26 cellular contexts compared by ENCODE assay signal in genomic region chr12:96226401-96226800, GRCh38. TPM values are rescaled to one million over a fixed set of nuclear protein-coding genes. Genes with fewer than 3 reads are reported as not detected.
DNase-seq lines count a peak whose midpoint lies in the region; ATAC-seq, FAIRE-seq and TF ChIP-seq lines count a peak whose summit lies in the region.
"Had no signal": no experiment of that assay in that cellular context is flagged by ENCODE, and none has a peak within 500 bp of the region (broad histone marks: within the 10 kb centered on the region; RNA-seq: fewer than 3 reads in every experiment).

No MANE protein-coding gene starts in this region.

- H3K4me3 ChIP-seq in trophoblast cell (ENCODE audit: low read depth, low read length), result peak overlapping the region; percentile 57
- H3K4me3 ChIP-seq: ascending aorta; BLaER1 treated with 17β-estradiol and CSF1 and Interleukin-3, amounts not matched to agents 10 nM and 100 nM; SK-N-MC; testis; vagina had no signal

- H3K27me3 ChIP-seq in trophoblast cell (ENCODE audit: insufficient read depth, low read length), result no peaks in the 10 kb centered on the region
- H3K27me3 ChIP-seq: ascending aorta; BLaER1 treated with 17β-estradiol and CSF1 and Interleukin-3, amounts not matched to agents 10 nM and 100 nM; testis; vagina had no signal

- no peaks in the 10 kb centered on the region for H3K27me3 Mint-ChIP-seq in activated naive CD8-positive, alpha-beta T cell
- no peaks in the 10 kb centered on the region for H3K27me3 Mint-ChIP-seq in activated naive CD8-positive, alpha-beta T cell treated with anti-CD3 and anti-CD28 coated beads, Interleukin-2, amount 50 U/mL, for 24 hours
- peaks cover 13% of the 10 kb centered on the region for H3K27me3 Mint-ChIP-seq in endothelial cell (ENCODE audit: unreplicated experiment)
- H3K27me3 Mint-ChIP-seq: central memory CD8-positive, alpha-beta T cell had no signal

- no peak overlapping the region for H2BK120ac ChIP-seq in trophoblast cell (ENCODE audit: insufficient read depth, low read length, poor library complexity)

- no peak overlapping the region for H3K4me2 ChIP-seq in trophoblast cell (ENCODE audit: low read length)
- H3K4me2 ChIP-seq: BLaER1 treated with 17β-estradiol and CSF1 and Interleukin-3, amounts not matched to agents 10 nM and 100 nM had no signal

- H3K4ac ChIP-seq in trophoblast cell (ENCODE audit: low read depth, low read length), result no peak overlapping the region

- H4K91ac ChIP-seq in trophoblast cell (ENCODE audit: low read depth, low read length), result no peak overlapping the region

- WGBS in trophoblast cell (ENCODE audit: extremely low coverage, insufficient coverage, insufficient read length), result no CpG with 5 or more reads among the region's 4 CpGs

- no peaks in the 10 kb centered on the region for H3K9me3 Mint-ChIP-seq in activated naive CD8-positive, alpha-beta T cell (ENCODE audit: low read depth)
- H3K9me3 Mint-ChIP-seq in activated naive CD8-positive, alpha-beta T cell treated with anti-CD3 and anti-CD28 coated beads, Interleukin-2, amount 50 U/mL, for 24 hours, result no peaks in the 10 kb centered on the region
- no peaks in the 10 kb centered on the region for H3K9me3 Mint-ChIP-seq in endothelial cell (ENCODE audit: unreplicated experiment)
- H3K9me3 Mint-ChIP-seq: activated naive CD4-positive, alpha-beta T cell treated with anti-CD3 and anti-CD28 coated beads, Interleukin-2, amount 50 U/mL, for 72 hours; central memory CD8-positive, alpha-beta T cell; WTC11 had no signal

- ATAC-seq in activated naive CD8-positive, alpha-beta T cell treated with anti-CD3 and anti-CD28 coated beads, Interleukin-2, amount 50 U/mL, for 24 hours, result no peak
- ATAC-seq: activated naive CD4-positive, alpha-beta T cell treated with anti-CD3 and anti-CD28 coated beads, Interleukin-2, amount 50 U/mL, for 72 hours; WTC11 had no signal

- H3K14ac ChIP-seq in trophoblast cell (ENCODE audit: low read length), result no peak overlapping the region

- H3K36me3 Mint-ChIP-seq in activated naive CD8-positive, alpha-beta T cell, result peaks cover 16% of the 10 kb centered on the region
- H3K36me3 Mint-ChIP-seq in activated naive CD8-positive, alpha-beta T cell treated with anti-CD3 and anti-CD28 coated beads, Interleukin-2, amount 50 U/mL, for 24 hours (ENCODE audit: low read depth), result peaks cover 39% of the 10 kb centered on the region
- H3K36me3 Mint-ChIP-seq in endothelial cell (ENCODE audit: low read depth, unreplicated experiment), result peaks cover 87% of the 10 kb centered on the region

- H2AFZ ChIP-seq in trophoblast cell (ENCODE audit: insufficient read depth, low read length, poor library complexity), result no peak overlapping the region

- peaks cover 15 to 33% of the 10 kb centered on the region in 2 experiments for H3K36me3 ChIP-seq in trophoblast cell (ENCODE audit: control insufficient read depth in 1 of 2, insufficient read depth in 2 of 2, low read length in 2 of 2)
- H3K36me3 ChIP-seq: ascending aorta had no signal

- no peak overlapping the region for H2BK5ac ChIP-seq in trophoblast cell (ENCODE audit: low read depth, low read length, poor library complexity)

- no peak overlapping the region for H4K12ac ChIP-seq in trophoblast cell (ENCODE audit: low read depth, low read length)

- no peak overlapping the region for H3K27ac ChIP-seq in trophoblast cell (ENCODE audit: low read depth, low read length)
- H3K27ac ChIP-seq: ascending aorta; BLaER1 treated with 17β-estradiol and CSF1 and Interleukin-3, amounts not matched to agents 10 nM and 100 nM; SK-N-MC; testis had no signal

- H2AK5ac ChIP-seq in trophoblast cell (ENCODE audit: low read length), result no peak overlapping the region

- peaks cover 2% of the 10 kb centered on the region for H3K9me3 ChIP-seq in trophoblast cell (ENCODE audit: insufficient read depth, low read depth, low read length)
- H3K9me3 ChIP-seq: ascending aorta; BLaER1 treated with 17β-estradiol and CSF1 and Interleukin-3, amounts not matched to agents 10 nM and 100 nM; testis; vagina had no signal

- no peak for DNase-seq in activated naive CD8-positive, alpha-beta T cell treated with anti-CD3 and anti-CD28 coated beads, Interleukin-2, amount 50 U/mL, for 24 hours
- DNase-seq in HTR-8/SVneo (ENCODE audit: insufficient read length, low spot score), result no peak
- no peak for DNase-seq in endothelial cell (ENCODE audit: low spot score)
- DNase-seq in trophoblast cell, result no peak
- no peak for DNase-seq in NCI-H524 treated with DMSO at 0.1 percent for 48 hours (lab: John Stamatoyannopoulos, UW)
- no peak for DNase-seq in NCI-H2171 (lab: John Stamatoyannopoulos, UW)
- DNase-seq in cerebellum (ENCODE audit: low spot score), result no peak
- DNase-seq: activated CD4-positive, alpha-beta T cell treated with anti-CD3 and anti-CD28 coated beads, Interleukin-2, amount 50 U/mL, for 4 hours; EL; HCEC 1CT; head of caudate nucleus; NCI-H1092; NCI-H2029; NCI-H2227 treated with DMSO at 0.1 percent for 48 hours; NCI-H748 treated with DMSO at 0.1 percent for 48 hours; T1000; testis had no signal

- peak overlapping the region; percentile 27 for H3K23ac ChIP-seq in trophoblast cell (ENCODE audit: low read length)

- H2BK12ac ChIP-seq in trophoblast cell (ENCODE audit: low read length), result no peak overlapping the region

- H3K4me1 ChIP-seq in trophoblast cell (ENCODE audit: control insufficient read depth in 1 of 2, insufficient read depth in 2 of 2, low read length in 2 of 2), result peaks cover 6 to 8% of the 10 kb centered on the region in 2 experiments

- H3K18ac ChIP-seq in trophoblast cell (ENCODE audit: low read length), result no peak overlapping the region

- H3K79me2 ChIP-seq in trophoblast cell (ENCODE audit: control insufficient read depth, insufficient read depth, low read length, poor library complexity), result no peaks in the 10 kb centered on the region

- peak; percentile 48 for FAIRE-seq in HTR-8/SVneo (lab: Jason Lieb, UNC)
- FAIRE-seq: D721Med had no signal

- no peak overlapping the region for H4K8ac ChIP-seq in trophoblast cell (ENCODE audit: low read depth, low read length)

- H3K27ac Mint-ChIP-seq in activated naive CD8-positive, alpha-beta T cell, result peak overlapping the region; percentile 22
- H3K27ac Mint-ChIP-seq in activated naive CD8-positive, alpha-beta T cell treated with anti-CD3 and anti-CD28 coated beads, Interleukin-2, amount 50 U/mL, for 24 hours, result no peak overlapping the region
- peak overlapping the region; percentile 16 for H3K27ac Mint-ChIP-seq in endothelial cell (ENCODE audit: unreplicated experiment)
- H3K27ac Mint-ChIP-seq: activated naive CD4-positive, alpha-beta T cell treated with anti-CD3 and anti-CD28 coated beads, Interleukin-2, amount 50 U/mL, for 72 hours; WTC11 had no signal

- peaks cover 10% of the 10 kb centered on the region for H3K4me1 Mint-ChIP-seq in activated naive CD8-positive, alpha-beta T cell (ENCODE audit: low read depth)
- peaks cover 16% of the 10 kb centered on the region for H3K4me1 Mint-ChIP-seq in activated naive CD8-positive, alpha-beta T cell treated with anti-CD3 and anti-CD28 coated beads, Interleukin-2, amount 50 U/mL, for 24 hours
- peaks cover 46% of the 10 kb centered on the region for H3K4me1 Mint-ChIP-seq in endothelial cell (ENCODE audit: unreplicated experiment)

- no peak overlapping the region for H3K9ac ChIP-seq in trophoblast cell (ENCODE audit: low read length)
- H3K9ac ChIP-seq: BLaER1 treated with 17β-estradiol and CSF1 and Interleukin-3, amounts not matched to agents 10 nM and 100 nM had no signal

- H3K4me3 Mint-ChIP-seq in activated naive CD8-positive, alpha-beta T cell, result no peak overlapping the region
- H3K4me3 Mint-ChIP-seq in activated naive CD8-positive, alpha-beta T cell treated with anti-CD3 and anti-CD28 coated beads, Interleukin-2, amount 50 U/mL, for 24 hours, result no peak overlapping the region
- no peak overlapping the region for H3K4me3 Mint-ChIP-seq in endothelial cell (ENCODE audit: unreplicated experiment)
- H3K4me3 Mint-ChIP-seq: central memory CD8-positive, alpha-beta T cell; WTC11 had no signal

- H3K79me1 ChIP-seq in trophoblast cell (ENCODE audit: low read length), result no peaks in the 10 kb centered on the region

- TF ChIP-seq CTCF in endothelial cell (IDR thresholded peaks at IDR 0.05; ENCODE audit: unreplicated experiment), result no peak

RNA-seq across cellular contexts. Expression of gene ELK3, which starts 32.2 kb away (rescaled TPM):
- total RNA-seq in endothelial cell (ENCODE audit: unreplicated experiment) (294 TPM), cerebellum (6.5 TPM)
- polyA plus RNA-seq in trophoblast cell (2013), result 35.5 and 36.8 TPM in 2 replicates

Comparison
In these comparisons a context has a peak if more than half of its experiments do, and no peak if none do; other contexts are left out.
1. RNA of gene ELK3, which starts 32.2 kb away (total RNA-seq): 294 TPM in endothelial cell (single experiment); 6.5 TPM in cerebellum (single experiment); every median in the first group is over 10 times any median in the second.